Comparison of ENCODE assay signal across 9 cellular contexts in genomic region chr22:20857247-20857643, GRCh38. TPM values are rescaled to one million over a fixed set of nuclear protein-coding genes. Genes with fewer than 3 reads are reported as not detected.
A peak's percentile ranks its signal among the peaks of the same experiment; 100 is the strongest.
DNase-seq lines count a peak whose midpoint lies in the region; ATAC-seq and TF ChIP-seq lines count a peak whose summit lies in the region.
"Had no signal": no experiment of that assay in that cellular context is flagged by ENCODE, and none has a peak within 500 bp of the region (broad histone marks: within the 10 kb centered on the region; RNA-seq: fewer than 3 reads in every experiment).

No MANE protein-coding gene starts in this region.

- TF ChIP-seq RAD21 in SK-N-SH (IDR thresholded peaks at IDR 0.05; ENCODE audit: low read length), result no peak

- peaks cover 5% of the 10 kb centered on the region for H3K36me3 Mint-ChIP-seq in activated B cell treated with CpG ODN at 0.5 μM for 24 hours (ENCODE audit: low read depth)
- peaks cover 0 to 7% of the 10 kb centered on the region in 2 donors for H3K36me3 Mint-ChIP-seq in stimulated activated naive B cell treated with anti-CD40 and anti-IgM and Interleukin-4, amounts not matched to agents 10 μg/mL and 1 μg/mL and 100 μg/mL, for 72 hours

- no peaks in the 10 kb centered on the region for H3K9me3 Mint-ChIP-seq in activated B cell treated with CpG ODN at 0.5 μM for 24 hours
- H3K9me3 Mint-ChIP-seq in stimulated activated naive B cell treated with anti-CD40 and anti-IgM and Interleukin-4, amounts not matched to agents 10 μg/mL and 1 μg/mL and 100 μg/mL, for 72 hours, result no peaks in the 10 kb centered on the region

- H3K79me2 ChIP-seq in SK-N-SH (ENCODE audit: insufficient read depth), result peaks cover 74% of the 10 kb centered on the region

- POLR2A ChIA-PET in SK-N-SH (lab: Yijun Ruan, JAX), result interaction anchor here (1.4 kb wide), 1 partner anchor 53 kb away, joined by 3 read pairs; no protein-coding TSS in a partner anchor
- POLR2A ChIA-PET in activated B cell treated with CpG ODN at 0.5 μM for 24 hours (lab: Charles Lee), result no interaction called here

- WGBS in SK-N-SH (ENCODE audit: low lambda C conversion rate), result 19% methylated on average over 7 of the region's 7 CpGs

- H3K27me3 ChIP-seq in SK-N-SH (ENCODE audit: insufficient read depth) (no peaks in the 10 kb centered on the region), iPS-15b (ENCODE audit: control insufficient read depth, insufficient read depth, low read length) (no peaks in the 10 kb centered on the region)

- H3K4me1 Mint-ChIP-seq in activated B cell treated with CpG ODN at 0.5 μM for 24 hours, result peaks cover 58% of the 10 kb centered on the region
- H3K4me1 Mint-ChIP-seq in stimulated activated naive B cell treated with anti-CD40 and anti-IgM and Interleukin-4, amounts not matched to agents 10 μg/mL and 1 μg/mL and 100 μg/mL, for 72 hours, result peaks cover 40 to 58% of the 10 kb centered on the region in 2 donors

- no peak overlapping the region for H3K27ac Mint-ChIP-seq in activated B cell treated with CpG ODN at 0.5 μM for 24 hours
- H3K27ac Mint-ChIP-seq in stimulated activated naive B cell treated with anti-CD40 and anti-IgM and Interleukin-4, amounts not matched to agents 10 μg/mL and 1 μg/mL and 100 μg/mL, for 72 hours, result no peak overlapping the region

- peak overlapping the region; percentile 89 for H3K4me3 Mint-ChIP-seq in activated B cell treated with CpG ODN at 0.5 μM for 24 hours
- peak overlapping the region; percentile 82 to 83 for H3K4me3 Mint-ChIP-seq in stimulated activated naive B cell treated with anti-CD40 and anti-IgM and Interleukin-4, amounts not matched to agents 10 μg/mL and 1 μg/mL and 100 μg/mL, for 72 hours

- H3K4me1 ChIP-seq in SK-N-SH (ENCODE audit: control insufficient read depth in 1 of 2, insufficient read depth in 2 of 2, low read depth in 1 of 2, low read length in 1 of 2) (peaks cover 11 to 16% of the 10 kb centered on the region in 2 experiments; a peak in 2 of 4 replicates), iPS-15b (ENCODE audit: control insufficient read depth, insufficient read depth, low read length) (peaks cover 11% of the 10 kb centered on the region)

- peak overlapping the region; percentile 74; the same call in 1 of the 2 replicates for H3K9ac ChIP-seq in SK-N-SH
- H3K9ac ChIP-seq in iPS-15b (ENCODE audit: low read depth, low read length), result no peak overlapping the region

- no peaks in the 10 kb centered on the region for H3K9me2 ChIP-seq in SK-N-SH

- no peaks in the 10 kb centered on the region for H3K27me3 Mint-ChIP-seq in activated B cell treated with CpG ODN at 0.5 μM for 24 hours
- no peaks in the 10 kb centered on the region for H3K27me3 Mint-ChIP-seq in stimulated activated naive B cell treated with anti-CD40 and anti-IgM and Interleukin-4, amounts not matched to agents 10 μg/mL and 1 μg/mL and 100 μg/mL, for 72 hours

- peaks cover 10% of the 10 kb centered on the region for H3F3A ChIP-seq in SK-N-SH (replicated peaks; ENCODE audit: insufficient read depth)

- CTCF ChIA-PET in SK-N-SH (lab: Yijun Ruan, JAX), result interaction anchor here (1.1 to 2.3 kb wide), 2 partner anchors 14 to 53 kb away, joined by 3 to 8 read pairs; no protein-coding TSS in a partner anchor
- CTCF ChIA-PET in activated B cell treated with CpG ODN at 0.5 μM for 24 hours (lab: Charles Lee), result no interaction called here

- peaks cover 20% of the 10 kb centered on the region; the same call in 1 of the 2 replicates for H4K20me1 ChIP-seq in SK-N-SH (ENCODE audit: insufficient read depth)

- H3K27ac ChIP-seq in SK-N-SH (ENCODE audit: low read depth in 2 of 2, low read length in 1 of 2), result peak overlapping the region; percentile 71 to 73; a peak in 3 of 4 replicates

- no peaks in the 10 kb centered on the region for H3K9me3 ChIP-seq in SK-N-SH
- no peaks in the 10 kb centered on the region for H3K9me3 ChIP-seq in iPS-15b (ENCODE audit: control insufficient read depth, insufficient read depth, low read length)

- TF ChIP-seq CTCF in SK-N-SH (IDR thresholded peaks at IDR 0.05) (no peak), activated B cell treated with CpG ODN at 0.5 μM for 24 hours (IDR thresholded peaks at IDR 0.05) (no peak)

- no peaks in the 10 kb centered on the region for H3K36me3 ChIP-seq in SK-N-SH (replicated peaks in 1 of 2; ENCODE audit: control insufficient read depth in 1 of 2, insufficient read depth in 2 of 2, low read length in 1 of 2)
- no peaks in the 10 kb centered on the region for H3K36me3 ChIP-seq in iPS-15b (ENCODE audit: control insufficient read depth, insufficient read depth, low read length)

- ATAC-seq in SK-N-SH treated with all-trans-retinoic acid at 6 μM for 48 hours (no peak), activated B cell treated with CpG ODN at 0.5 μM for 24 hours (ENCODE audit: low read depth) (no peak), GM21786 (IDR thresholded peaks at IDR 0.05; ENCODE audit: unreplicated experiment) (no peak)
- no peak for ATAC-seq in stimulated activated naive B cell treated with anti-CD40 and anti-IgM and Interleukin-4, amounts not matched to agents 10 μg/mL and 1 μg/mL and 100 μg/mL, for 72 hours (replicated peaks)

- TF ChIP-seq EP300 in SK-N-SH (IDR thresholded peaks at IDR 0.05; ENCODE audit: borderline replicate concordance in 1 of 2, low read depth in 1 of 2, low read length in 1 of 2), result no peak

- intact Hi-C loops in activated B cell treated with CpG ODN at 0.5 μM for 24 hours (cut with micrococcal nuclease), result loop anchor here (5.0 kb wide), 1 partner anchor 1565 kb away; the partner anchor contains the start of gene CLTCL1

- DNase-seq in SK-N-SH, result no peak
- DNase-seq in activated B cell treated with CpG ODN at 0.5 μM for 24 hours, result no peak
- DNase-seq in stimulated activated naive B cell treated with anti-CD40 and anti-IgM and Interleukin-4, amounts not matched to agents 10 μg/mL and 1 μg/mL and 100 μg/mL, for 72 hours, result no peak
- no peak for DNase-seq in ecto neural progenitor cell (ENCODE audit: low spot score)
- DNase-seq in putamen (ENCODE audit: low spot score), result no peak
- DNase-seq: 8988T had no signal

- H3K4me3 ChIP-seq in SK-N-SH (ENCODE audit: low read depth in 2 of 2, low read length in 1 of 2) (peak overlapping the region; percentile 72 to 88), iPS-15b (ENCODE audit: low read depth, low read length) (peak overlapping the region; percentile 96)

- H3K4me2 ChIP-seq in SK-N-SH, result peak overlapping the region; percentile 91

- H2AFZ ChIP-seq in SK-N-SH (ENCODE audit: low read depth), result no peak overlapping the region

TF ChIP-seq in SK-N-SH, 30 proteins besides CTCF, POLR2A, EP300 and RAD21:
- no peak for TF ChIP-seq POLR2AphosphoS5 (IDR thresholded peaks at IDR 0.05; ENCODE audit: low read depth, low read length)
- peak; percentile 34; the same call in 1 of the 2 replicates for TF ChIP-seq MXI1 (IDR thresholded peaks at IDR 0.05; ENCODE audit: low read depth, low read length)
TF ChIP-seq in SK-N-SH: peak in this region for 1.

TF ChIP-seq in SK-N-SH treated with all-trans-retinoic acid at 6 μM for 48 hours, 23 proteins besides CTCF, POLR2A, EP300 and RAD21:
- no peak for TF ChIP-seq ARNTL (CRISPR knock-in tag; IDR thresholded peaks at IDR 0.05; ENCODE audit: borderline replicate concordance, low read depth)
- no peak for TF ChIP-seq ZC3H10 (CRISPR knock-in tag; IDR thresholded peaks at IDR 0.05)
- TF ChIP-seq TOX (CRISPR knock-in tag; IDR thresholded peaks at IDR 0.05; ENCODE audit: borderline replicate concordance), result no peak
TF ChIP-seq in SK-N-SH treated with all-trans-retinoic acid at 6 μM for 48 hours: peak in this region for 0.

RNA-seq across cellular contexts. Expression of gene PI4KA, which starts 1.4 kb away (rescaled TPM):
- polyA plus RNA-seq in SK-N-SH (2012; rRNA removed), result 26.3 and 30.0 TPM in 2 replicates
- polyA plus RNA-seq in SK-N-SH (2012; cell fraction: cytosol; rRNA removed), result 14.2 and 19.4 TPM in 2 replicates
- polyA plus RNA-seq in SK-N-SH (2012; cell fraction: nucleus; rRNA removed), result 77.8 and 105 TPM in 2 replicates
- total RNA-seq in activated B cell treated with CpG ODN at 0.5 μM for 24 hours, result 101 and 114 TPM in 2 replicates

RNA-seq across cellular contexts. Expression of gene SNAP29, which starts 1.6 kb away (rescaled TPM):
- polyA plus RNA-seq in SK-N-SH (2012; rRNA removed), result 35.7 and 37.3 TPM in 2 replicates
- 33.8 and 36.0 TPM in 2 replicates for polyA plus RNA-seq in SK-N-SH (2012; cell fraction: cytosol; rRNA removed)
- polyA plus RNA-seq in SK-N-SH (2012; cell fraction: nucleus; rRNA removed), result 15.5 and 21.5 TPM in 2 replicates
- 22.1 and 23.6 TPM in 2 replicates for total RNA-seq in activated B cell treated with CpG ODN at 0.5 μM for 24 hours

RNA-seq across cellular contexts. Expression of gene CRKL, which starts 60.0 kb away (rescaled TPM):
- 9.6 and 10.2 TPM in 2 replicates for polyA plus RNA-seq in SK-N-SH (2012; rRNA removed)
- polyA plus RNA-seq in SK-N-SH (2012; cell fraction: cytosol; rRNA removed), result 12.2 and 12.7 TPM in 2 replicates
- 6.8 and 8.9 TPM in 2 replicates for polyA plus RNA-seq in SK-N-SH (2012; cell fraction: nucleus; rRNA removed)
- total RNA-seq in activated B cell treated with CpG ODN at 0.5 μM for 24 hours, result 51.1 and 55.7 TPM in 2 replicates
